In genomic region chr19:21884786-21885185, GRCh38 we compare ENCODE assay signal across 1 cellular context. TPM values are rescaled to one million over a fixed set of nuclear protein-coding genes. Genes with fewer than 3 reads are reported as not detected.
"Had no signal": no experiment of that assay in that cellular context is flagged by ENCODE, and none has a peak within 500 bp of the region (broad histone marks: within the 10 kb centered on the region; RNA-seq: fewer than 3 reads in every experiment).

No MANE protein-coding gene starts in this region.

RNA-seq across cellular contexts. Expression of gene ZNF43, which starts 48.8 kb away (rescaled TPM):
- total RNA-seq: HT-29 had no signal
